In the genomic region with DNA sequence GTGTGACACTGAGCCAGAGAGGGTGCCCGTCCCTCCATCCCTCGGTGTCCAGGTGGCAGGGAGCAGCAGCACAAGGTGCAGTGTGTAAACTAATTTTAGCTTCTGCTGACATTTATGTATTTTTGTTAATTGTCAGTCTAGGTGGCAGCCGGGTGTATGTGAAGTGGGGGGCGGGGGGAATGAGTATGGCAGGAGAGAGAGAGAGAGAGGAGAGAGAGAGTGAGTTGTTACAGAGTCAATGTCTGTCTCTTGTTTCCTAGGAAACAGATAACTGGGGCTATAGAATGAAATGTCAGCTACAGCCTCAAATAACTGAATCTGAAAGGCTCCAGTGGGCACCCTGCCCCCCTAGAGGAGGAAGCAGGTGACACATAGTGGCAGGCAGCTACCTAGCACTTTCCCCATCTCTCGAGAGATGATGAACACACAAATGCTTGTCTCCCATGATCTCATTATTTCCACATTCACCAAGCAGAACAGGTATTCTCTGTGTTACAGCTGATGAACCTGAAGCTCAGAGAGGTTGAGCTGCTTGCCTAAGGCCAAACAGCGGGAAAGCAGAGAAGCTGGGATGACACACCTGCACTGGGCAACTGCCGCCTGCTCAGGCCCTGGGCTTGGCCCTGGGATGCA, we compare ENCODE assay signal across 18 cellular contexts. TPM values are rescaled to one million over a fixed set of nuclear protein-coding genes. Genes with fewer than 3 reads are reported as not detected.
DNase-seq lines count a peak whose midpoint lies in the region; ATAC-seq and TF ChIP-seq lines count a peak whose summit lies in the region.
"Had no signal": no experiment of that assay in that cellular context is flagged by ENCODE, and none has a peak within 500 bp of the region (broad histone marks: within the 10 kb centered on the region; RNA-seq: fewer than 3 reads in every experiment).

No MANE protein-coding gene starts in this region.

- RAD21 ChIA-PET in HCT116 (lab: Charles Lee; ENCODE audit: low non-redundant PET in 1 of 2, low total read pairs in 2 of 2, uncharacterized antibody in 2 of 2, unreplicated experiment in 2 of 2): no interaction called here

- H3K4me1 ChIP-seq in BLaER1: peaks cover 11% of the 10 kb centered on the region
- no peaks in the 10 kb centered on the region for H3K4me1 ChIP-seq in HCT116 (ENCODE audit: control insufficient read depth in 1 of 2, insufficient read depth in 2 of 2, low read length in 2 of 2)
- H3K4me1 ChIP-seq in OCI-LY3 (ENCODE audit: low read length): peaks cover 6% of the 10 kb centered on the region; the same call in 1 of the 2 replicates
- H3K4me1 ChIP-seq: breast epithelium, left lung had no signal

- no peaks in the 10 kb centered on the region for H3K36me3 ChIP-seq in BLaER1
- no peaks in the 10 kb centered on the region for H3K36me3 ChIP-seq in HCT116 (ENCODE audit: control insufficient read depth in 1 of 2, insufficient read depth in 2 of 2, low read length in 2 of 2)
- no peaks in the 10 kb centered on the region for H3K36me3 ChIP-seq in OCI-LY3 (replicated peaks; ENCODE audit: low read depth, low read length)
- H3K36me3 ChIP-seq: breast epithelium, left lung had no signal

- no peak for TF ChIP-seq RAD21 in HCT116 (IDR thresholded peaks at IDR 0.05; ENCODE audit: low read depth)

- TF ChIP-seq POLR2A in HCT116 (IDR thresholded peaks at IDR 0.05; ENCODE audit: borderline replicate concordance, extremely low read depth, insufficient read depth, insufficient read length): no peak

- H3K4me3 ChIP-seq in BLaER1 (no peak overlapping the region), HCT116 (replicated peaks in 1 of 2; ENCODE audit: low read depth in 1 of 2, low read length in 2 of 2) (no peak overlapping the region), OCI-LY3 (ENCODE audit: low read length) (no peak overlapping the region)
- H3K4me3 ChIP-seq: breast epithelium, left lung had no signal

- no peak overlapping the region for H3K9ac ChIP-seq in BLaER1
- no peak overlapping the region for H3K9ac ChIP-seq in HCT116 (ENCODE audit: low read length)
- no peak overlapping the region for H3K9ac ChIP-seq in OCI-LY3 (ENCODE audit: low read length)

- CTCF ChIA-PET in HCT116 (lab: Charles Lee): no interaction called here

- H3K9me2 ChIP-seq in HCT116 (ENCODE audit: insufficient read depth): no peaks in the 10 kb centered on the region

- 0 out of 2 replicates have a peak overlapping the region, but pooled peaks have one; percentile 12 for H3K4me2 ChIP-seq in BLaER1
- H3K4me2 ChIP-seq in HCT116 (ENCODE audit: low read length): no peak overlapping the region
- peak overlapping the region; percentile 10; the same call in 1 of the 2 replicates for H3K4me2 ChIP-seq in OCI-LY3 (ENCODE audit: low read length)

- H3K27me3 Mint-ChIP-seq in chondrocyte (ENCODE audit: low read depth): peaks cover 31% of the 10 kb centered on the region

- H3K9me3 Mint-ChIP-seq in chondrocyte (ENCODE audit: low read depth): peaks cover 2% of the 10 kb centered on the region

- no peak overlapping the region for H3K27ac Mint-ChIP-seq in chondrocyte (ENCODE audit: unreplicated experiment)
- H3K27ac Mint-ChIP-seq: progenitor cell of endocrine pancreas had no signal

- POLR2A ChIA-PET in HCT116 (lab: Charles Lee): no interaction called here

- no peak overlapping the region for H3K4me3 Mint-ChIP-seq in chondrocyte (ENCODE audit: unreplicated experiment)

- H3K79me2 ChIP-seq in HCT116 (ENCODE audit: insufficient read depth, low read length) (no peaks in the 10 kb centered on the region), OCI-LY3 (ENCODE audit: low read length) (no peaks in the 10 kb centered on the region)

- H3K36me3 Mint-ChIP-seq in chondrocyte (ENCODE audit: low read depth): no peaks in the 10 kb centered on the region

- BruUV-seq in HCT116 (replicated peaks; lab: Mats Ljungman, UMichigan): no TSS peak

- intact Hi-C loops in HCT116 (cut with micrococcal nuclease): no loop called here

- TF ChIP-seq CTCF in HCT116 (IDR thresholded peaks at IDR 0.05 in 2 of 3, conservative IDR thresholded peaks at IDR 0.05 in 1 of 3; ENCODE audit: borderline replicate concordance in 1 of 3, insufficient read depth in 1 of 3, low read depth in 2 of 3, low read length in 2 of 3) (0 out of 6 replicates have a peak, but pooled peaks of 1 of the 3 experiments have one; percentile 9), OCI-LY3 (IDR thresholded peaks at IDR 0.05; ENCODE audit: low read depth, low read length) (no peak), chondrocyte (IDR thresholded peaks at IDR 0.05) (no peak)

- DNase-seq in HCT116 (ENCODE audit: low read depth, low spot score) (no peak), kidney tubule cell (ENCODE audit: low spot score) (peak; percentile 46), chondrocyte (ENCODE audit: low spot score) (no peak)
- no peak for DNase-seq in activated CD8-positive, alpha-beta memory T cell treated with anti-CD3 and anti-CD28 coated beads for 24 hours
- DNase-seq in activated naive CD4-positive, alpha-beta T cell (lab: John Stamatoyannopoulos, UW): no peak
- DNase-seq: activated CD4-positive, alpha-beta T cell treated with anti-CD3 and anti-CD28 coated beads for 48 hours; activated naive CD4-positive, alpha-beta T cell treated with anti-CD3 and anti-CD28 coated beads, Interleukin-2, amount 50 U/mL, for 16 hours; effector CD8-positive, alpha-beta T cell; KBM-7; left lung; stimulated activated CD4-positive, alpha-beta T cell treated with anti-CD3 and anti-CD28 coated beads, Interleukin-12 subunit alpha, Interleukin-12 subunit beta, amount 100 ng/mL, for 4 hours; T-helper 9 cell had no signal

- H3K9me3 ChIP-seq in BLaER1 (no peaks in the 10 kb centered on the region), HCT116 (ENCODE audit: control insufficient read depth in 1 of 2, insufficient read depth in 1 of 2, low read depth in 1 of 2, low read length in 2 of 2) (no peaks in the 10 kb centered on the region), OCI-LY3 (ENCODE audit: insufficient read depth, low read length) (no peaks in the 10 kb centered on the region)
- H3K9me3 ChIP-seq: breast epithelium, left lung had no signal

- ATAC-seq in HCT116 (0 out of 2 replicates have a peak, but pooled peaks have one; percentile 36), GM21447 (IDR thresholded peaks at IDR 0.05; ENCODE audit: unreplicated experiment) (no peak)
- ATAC-seq: left lung had no signal

- no peaks in the 10 kb centered on the region for H3K4me1 Mint-ChIP-seq in chondrocyte (ENCODE audit: low read depth)

- H3K27me3 ChIP-seq in BLaER1 (no peaks in the 10 kb centered on the region), HCT116 (ENCODE audit: insufficient read depth, low read length) (peaks cover 4% of the 10 kb centered on the region; the same call in 1 of the 2 replicates), OCI-LY3 (ENCODE audit: low read depth, low read length) (peaks cover 11% of the 10 kb centered on the region; the same call in 1 of the 2 replicates)
- H3K27me3 ChIP-seq: breast epithelium had no signal

- H4K20me1 ChIP-seq in BLaER1: no peaks in the 10 kb centered on the region
- no peaks in the 10 kb centered on the region for H4K20me1 ChIP-seq in HCT116 (ENCODE audit: insufficient read depth)
- H4K20me1 ChIP-seq in OCI-LY3 (ENCODE audit: insufficient read depth, low read length): no peaks in the 10 kb centered on the region

- no peak overlapping the region for H3K27ac ChIP-seq in BLaER1
- no peak overlapping the region for H3K27ac ChIP-seq in HCT116 (ENCODE audit: low read depth, low read length)
- no peak overlapping the region for H3K27ac ChIP-seq in OCI-LY3 (ENCODE audit: low read length)
- H3K27ac ChIP-seq: breast epithelium, HL-60, left lung had no signal

- H2AFZ ChIP-seq in HCT116 (ENCODE audit: low read depth, low read length, poor library complexity, severe bottlenecking) (no peak overlapping the region), OCI-LY3 (ENCODE audit: low read depth, low read length) (no peak overlapping the region)

TF ChIP-seq in HCT116, 20 proteins besides CTCF, POLR2A, EP300 and RAD21 (continues in another document):
- no peak for TF ChIP-seq REST (IDR thresholded peaks at IDR 0.05; ENCODE audit: low read depth)
- no peak for TF ChIP-seq ATF3 (IDR thresholded peaks at IDR 0.05)
- TF ChIP-seq MAX (IDR thresholded peaks at IDR 0.05): no peak
- TF ChIP-seq ELF1 (IDR thresholded peaks at IDR 0.05; ENCODE audit: borderline replicate concordance, low read depth): no peak
- no peak for TF ChIP-seq JUND (IDR thresholded peaks at IDR 0.05)
- no peak for TF ChIP-seq SRF (IDR thresholded peaks at IDR 0.05; ENCODE audit: low read depth)
- no peak for TF ChIP-seq POLR2AphosphoS5 (IDR thresholded peaks at IDR 0.05; ENCODE audit: low read depth, low read length)
- no peak for TF ChIP-seq SP1 (IDR thresholded peaks at IDR 0.05; ENCODE audit: low read depth)

RNA-seq across cellular contexts. Expression of gene RASGRF1, which starts 24.7 kb away (rescaled TPM):
- total RNA-seq in HCT116 (2021; ENCODE audit: unreplicated experiment): 2.4 TPM
- 1.1 and 2.7 TPM in 2 replicates for polyA plus RNA-seq in HCT116 (2012)
- total RNA-seq in chondrocyte: 0.10 TPM in 1 of 3 replicates, not detected in the others
